ENCODE assay signal across 8 cellular contexts in genomic region chr16:67547423-67548264, GRCh38. TPM values are rescaled to one million over a fixed set of nuclear protein-coding genes. Genes with fewer than 3 reads are reported as not detected.
DNase-seq lines count a peak whose midpoint lies in the region; ATAC-seq lines count a peak whose summit lies in the region.

No MANE protein-coding gene starts in this region.

- 4% methylated on average over 16 of the region's 16 CpGs for WGBS in thymus
- WGBS in mesendoderm (ENCODE audit: extremely low coverage, insufficient coverage, low lambda C conversion rate) = no CpG with 5 or more reads among the region's 16 CpGs

- H3K4me2 ChIP-seq in mesendoderm (ENCODE audit: low read length) = no peak overlapping the region

- H2BK120ac ChIP-seq in mesendoderm (ENCODE audit: low read depth, low read length) = no peak overlapping the region

- H3K4me3 ChIP-seq in NT2/D1 (ENCODE audit: insufficient read length, low read depth) (no peak overlapping the region), thymus (ENCODE audit: low read length) (peak overlapping the region; percentile 58), mesendoderm (ENCODE audit: low read length) (no peak overlapping the region)

- H3K4me3 Mint-ChIP-seq in activated CD4-positive, alpha-beta T cell treated with anti-CD3 and anti-CD28 coated beads for 36 hours = no peak overlapping the region

- CTCF ChIA-PET in activated CD4-positive, alpha-beta T cell treated with anti-CD3 and anti-CD28 coated beads for 36 hours (lab: Charles Lee) = interaction anchor here (0.5 to 4.8 kb wide), 47 partner anchors 8 to 564 kb away, joined by 3 to 86 read pairs (median 5); partner anchors contain the start of genes ACD, ATP6V0D1, C16orf86 and CARMIL2

- peaks cover 78% of the 10 kb centered on the region for H3K36me3 ChIP-seq in NT2/D1 (ENCODE audit: insufficient read depth, insufficient read length, low read length)
- peaks cover 27% of the 10 kb centered on the region for H3K36me3 ChIP-seq in thymus (ENCODE audit: control insufficient read depth, insufficient read depth)
- no peaks in the 10 kb centered on the region for H3K36me3 ChIP-seq in mesendoderm (ENCODE audit: control insufficient read depth, insufficient read depth, low read length)

- H3K27ac ChIP-seq in thymus (ENCODE audit: low read depth) = peak overlapping the region; percentile 98
- H3K27ac ChIP-seq in mesendoderm (ENCODE audit: low read depth, low read length) = no peak overlapping the region

- no peak overlapping the region for H3K4ac ChIP-seq in mesendoderm (ENCODE audit: low read depth, low read length)

- H3K27me3 Mint-ChIP-seq in activated CD4-positive, alpha-beta T cell treated with anti-CD3 and anti-CD28 coated beads for 36 hours = no peaks in the 10 kb centered on the region

- H2AK5ac ChIP-seq in mesendoderm (ENCODE audit: low read length) = no peak overlapping the region

- peak overlapping the region; percentile 89 for H3K27ac Mint-ChIP-seq in activated CD4-positive, alpha-beta T cell treated with anti-CD3 and anti-CD28 coated beads for 36 hours

- no peak for DNase-seq in activated CD4-positive, alpha-beta T cell treated with anti-CD3 and anti-CD28 coated beads for 36 hours
- no peak for DNase-seq in activated CD4-positive, alpha-beta T cell treated with anti-CD3 and anti-CD28 coated beads for 48 hours
- no peak for DNase-seq in NT2/D1 (ENCODE audit: low read depth, low spot score)
- peak; percentile 25 for DNase-seq in effector CD8-positive, alpha-beta T cell (lab: John Stamatoyannopoulos, UW)
- DNase-seq in mesendoderm = no peak
- DNase-seq in SKM-1 treated with dmso at 0.1 percent for 144 hours (lab: John Stamatoyannopoulos, UW; ENCODE audit: unreplicated experiment) = no peak
- DNase-seq in NOMO-1 treated with DMSO at 0.1 percent for 48 hours (lab: John Stamatoyannopoulos, UW; ENCODE audit: unreplicated experiment) = no peak

- H3K9me3 ChIP-seq in NT2/D1 (ENCODE audit: insufficient read depth, low read length) = no peaks in the 10 kb centered on the region
- H3K9me3 ChIP-seq in thymus (ENCODE audit: control insufficient read depth) = no peaks in the 10 kb centered on the region

- POLR2A ChIA-PET in activated CD4-positive, alpha-beta T cell treated with anti-CD3 and anti-CD28 coated beads for 36 hours (lab: Charles Lee) = interaction anchor here (0.6 to 2.5 kb wide), 4 partner anchors 8 to 923 kb away, joined by 3 to 17 read pairs (median 4); partner anchors contain the start of genes CARMIL2 and CTCF

- no peaks in the 10 kb centered on the region for H3K9me3 Mint-ChIP-seq in activated CD4-positive, alpha-beta T cell treated with anti-CD3 and anti-CD28 coated beads for 36 hours (ENCODE audit: low read depth)

- no peak overlapping the region for H3K23ac ChIP-seq in mesendoderm (ENCODE audit: low read length)

- H3K18ac ChIP-seq in mesendoderm (ENCODE audit: low read length) = no peak overlapping the region

- no peak overlapping the region for H2BK15ac ChIP-seq in mesendoderm (replicated peaks; ENCODE audit: low read depth)

- no peak overlapping the region for H3K56ac ChIP-seq in mesendoderm (ENCODE audit: low read length)

- H3K36me3 Mint-ChIP-seq in activated CD4-positive, alpha-beta T cell treated with anti-CD3 and anti-CD28 coated beads for 36 hours (ENCODE audit: low read depth) = peaks cover 6% of the 10 kb centered on the region

- H3K4me1 Mint-ChIP-seq in activated CD4-positive, alpha-beta T cell treated with anti-CD3 and anti-CD28 coated beads for 36 hours = peaks cover 34% of the 10 kb centered on the region

- no peak overlapping the region for H4K8ac ChIP-seq in mesendoderm (ENCODE audit: low read depth, low read length)

- H3K79me1 ChIP-seq in mesendoderm (ENCODE audit: low read length) = no peaks in the 10 kb centered on the region

- intact Hi-C loops in activated CD4-positive, alpha-beta T cell treated with anti-CD3 and anti-CD28 coated beads for 36 hours (cut with DNase I, micrococcal nuclease) = loop anchor here (1.0 to 5.0 kb wide), 5 partner anchors 15 to 119 kb away; partner anchors contain the start of genes CTCF (in 2 of the 2), ACD (in 1 of the 2), C16orf86 (in 1 of the 2) and ENKD1 (in 1 of the 2)

- ATAC-seq in activated CD4-positive, alpha-beta T cell treated with anti-CD3 and anti-CD28 coated beads for 36 hours = peak; percentile 35

- peaks cover 12% of the 10 kb centered on the region for H3K4me1 ChIP-seq in NT2/D1 (ENCODE audit: insufficient read depth, insufficient read length)
- peaks cover 70% of the 10 kb centered on the region for H3K4me1 ChIP-seq in thymus (ENCODE audit: control insufficient read depth, insufficient read depth, low read length)
- H3K4me1 ChIP-seq in mesendoderm (ENCODE audit: control insufficient read depth, low read depth, low read length) = no peaks in the 10 kb centered on the region

- H3K9ac ChIP-seq in NT2/D1 (ENCODE audit: insufficient read length, low read depth) = peak overlapping the region; percentile 53
- H3K9ac ChIP-seq in mesendoderm (ENCODE audit: low read length) = no peak overlapping the region

- no peaks in the 10 kb centered on the region for H3K79me2 ChIP-seq in mesendoderm (ENCODE audit: control insufficient read depth, insufficient read depth, low read length)

- no peak overlapping the region for H2BK5ac ChIP-seq in mesendoderm (ENCODE audit: low read length)

- no peak overlapping the region for H4K5ac ChIP-seq in mesendoderm (ENCODE audit: low read length)

- no peaks in the 10 kb centered on the region for H3K27me3 ChIP-seq in NT2/D1 (ENCODE audit: insufficient read depth, insufficient read length)
- no peaks in the 10 kb centered on the region for H3K27me3 ChIP-seq in thymus (ENCODE audit: control insufficient read depth, insufficient read depth)
- H3K27me3 ChIP-seq in mesendoderm (ENCODE audit: insufficient read depth, low read length, poor library complexity) = no peaks in the 10 kb centered on the region

RNA-seq across cellular contexts. Expression of gene CTCF, which starts 14.7 kb away (rescaled TPM):
- 10 to 100 TPM; 51.0 to 66.4 TPM for total RNA-seq in activated CD4-positive, alpha-beta T cell treated with anti-CD3 and anti-CD28 coated beads for 36 hours
- 44.5 TPM for polyA plus RNA-seq in thymus
- polyA plus RNA-seq in mesendoderm (2013, experiment 1 of 2) = 65.6 TPM
- polyA plus RNA-seq in mesendoderm (2013, experiment 2 of 2) = 66.3 TPM

RNA-seq across cellular contexts. Expression of gene RIPOR1, which starts 19.0 kb away (rescaled TPM):
- total RNA-seq in activated CD4-positive, alpha-beta T cell treated with anti-CD3 and anti-CD28 coated beads for 36 hours = 10 to 100 TPM; 18.9 to 24.1 TPM
- polyA plus RNA-seq in thymus = 25.4 TPM
- 5.0 TPM for polyA plus RNA-seq in mesendoderm (2013, experiment 1 of 2)
- polyA plus RNA-seq in mesendoderm (2013, experiment 2 of 2) = 4.7 TPM
